Comparison of ENCODE assay signal across 14 cellular contexts in the genomic region with DNA sequence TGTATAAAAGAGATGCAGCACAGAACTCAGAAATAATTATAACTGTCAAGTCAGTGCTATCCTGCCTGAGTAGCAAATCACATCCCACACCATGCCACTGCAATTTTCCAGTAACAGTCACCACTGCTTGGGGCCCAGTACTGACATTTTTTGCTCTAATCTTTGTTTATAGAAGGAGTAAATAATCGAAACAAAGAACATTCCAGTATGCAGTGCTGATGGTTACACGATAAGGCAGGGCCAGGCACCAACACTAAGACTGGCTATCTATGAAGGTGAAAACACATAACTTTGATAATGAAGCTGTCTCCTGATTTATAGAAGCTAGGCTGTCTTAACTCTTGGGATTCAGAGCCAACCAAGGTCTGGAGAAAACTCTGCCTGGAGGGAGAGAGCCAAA.
DNase-seq lines count a peak whose midpoint lies in the region; ATAC-seq and TF ChIP-seq lines count a peak whose summit lies in the region.
"Had no signal": no experiment of that assay in that cellular context is flagged by ENCODE, and none has a peak within 500 bp of the region (broad histone marks: within the 10 kb centered on the region; RNA-seq: fewer than 3 reads in every experiment).

No MANE protein-coding gene starts in this region.

- no peaks in the 10 kb centered on the region for H3K36me3 Mint-ChIP-seq in glutamatergic neuron (ENCODE audit: unreplicated experiment)
- H3K36me3 Mint-ChIP-seq: brain had no signal

- peak; percentile 57 for ATAC-seq in SK-N-SH treated with all-trans-retinoic acid at 6 μM for 48 hours
- no peak for ATAC-seq in GM19467 (IDR thresholded peaks at IDR 0.05; ENCODE audit: unreplicated experiment)
- ATAC-seq: left ventricle myocardium superior had no signal

- H3K27me3 ChIP-seq in rectal smooth muscle tissue (ENCODE audit: control insufficient read depth, insufficient read depth, low read length): no peaks in the 10 kb centered on the region
- H3K27me3 ChIP-seq: BLaER1 treated with 17β-estradiol and CSF1 and Interleukin-3, amounts not matched to agents 10 nM and 100 nM had no signal

- CTCF ChIA-PET in GM10248 (lab: Yijun Ruan, JAX): no interaction called here

- H3K27ac Mint-ChIP-seq in glutamatergic neuron (ENCODE audit: unreplicated experiment): no peak overlapping the region
- H3K27ac Mint-ChIP-seq: progenitor cell of endocrine pancreas had no signal

- no peaks in the 10 kb centered on the region for H3K27me3 Mint-ChIP-seq in glutamatergic neuron (ENCODE audit: unreplicated experiment)

- TF ChIP-seq CTCF in fibroblast of villous mesenchyme (IDR thresholded peaks at IDR 0.05; ENCODE audit: insufficient read depth, low read depth, low read length) (no peak), GM10248 (IDR thresholded peaks at IDR 0.05; ENCODE audit: control extremely low read depth, extremely low read depth, low read depth, missing control alignments) (no peak), glutamatergic neuron (IDR thresholded peaks at IDR 0.05; ENCODE audit: partially characterized antibody, unreplicated experiment) (no peak)

- DNase-seq in EL (peak; percentile 82), fibroblast of villous mesenchyme (ENCODE audit: low read depth) (peak; percentile 82), NK-92 (lab: John Stamatoyannopoulos, UW; ENCODE audit: unreplicated experiment) (no peak), GM10248 (ENCODE audit: extremely low spot score) (no peak), glutamatergic neuron (no peak)
- DNase-seq: left ventricle myocardium superior, OCI-M1 had no signal

- POLR2A ChIA-PET in GM10248 (lab: Yijun Ruan, JAX): no interaction called here

- no peaks in the 10 kb centered on the region for H3K36me3 ChIP-seq in rectal smooth muscle tissue (ENCODE audit: control insufficient read depth, insufficient read depth, low read length)
- H3K36me3 ChIP-seq: BLaER1 treated with 17β-estradiol and CSF1 and Interleukin-3, amounts not matched to agents 10 nM and 100 nM had no signal

- H3K27ac ChIP-seq in rectal smooth muscle tissue (ENCODE audit: low read depth, low read length): peak overlapping the region; percentile 19
- H3K27ac ChIP-seq: BLaER1 treated with 17β-estradiol and CSF1 and Interleukin-3, amounts not matched to agents 10 nM and 100 nM; KMS-11 had no signal

- no peaks in the 10 kb centered on the region for H3K9me3 Mint-ChIP-seq in glutamatergic neuron (ENCODE audit: unreplicated experiment)
- H3K9me3 Mint-ChIP-seq: brain had no signal

- H3K4me1 ChIP-seq in rectal smooth muscle tissue (ENCODE audit: control insufficient read depth, insufficient read depth, low read length): peaks cover 12% of the 10 kb centered on the region

- no peak overlapping the region for H3K4me3 Mint-ChIP-seq in glutamatergic neuron (ENCODE audit: unreplicated experiment)
- H3K4me3 Mint-ChIP-seq: brain had no signal

- H3K9ac ChIP-seq in rectal smooth muscle tissue (ENCODE audit: low read length): no peak overlapping the region
- H3K9ac ChIP-seq: BLaER1 treated with 17β-estradiol and CSF1 and Interleukin-3, amounts not matched to agents 10 nM and 100 nM; KMS-11 had no signal

- no peaks in the 10 kb centered on the region for H3K4me1 Mint-ChIP-seq in glutamatergic neuron (ENCODE audit: low read depth, unreplicated experiment)

- no peak overlapping the region for H3K4me3 ChIP-seq in fibroblast of villous mesenchyme (ENCODE audit: low read depth, low read length)
- H3K4me3 ChIP-seq in rectal smooth muscle tissue (ENCODE audit: low read length): no peak overlapping the region
- H3K4me3 ChIP-seq: BLaER1 treated with 17β-estradiol and CSF1 and Interleukin-3, amounts not matched to agents 10 nM and 100 nM had no signal

TF ChIP-seq in SK-N-SH treated with all-trans-retinoic acid at 6 μM for 48 hours, 23 proteins besides CTCF, POLR2A, EP300 and RAD21:
- TF ChIP-seq ZNF8 (CRISPR knock-in tag; IDR thresholded peaks at IDR 0.05) (no peak), RARB (CRISPR knock-in tag; IDR thresholded peaks at IDR 0.05) (no peak), ESRRG (CRISPR knock-in tag; IDR thresholded peaks at IDR 0.05) (no peak), TCF4 (CRISPR knock-in tag; IDR thresholded peaks at IDR 0.05; ENCODE audit: borderline replicate concordance) (no peak), ISL1 (CRISPR knock-in tag; IDR thresholded peaks at IDR 0.05) (peak; percentile 72), GLIS3 (CRISPR knock-in tag; IDR thresholded peaks at IDR 0.05) (no peak)
- TF ChIP-seq, protein P1, sequence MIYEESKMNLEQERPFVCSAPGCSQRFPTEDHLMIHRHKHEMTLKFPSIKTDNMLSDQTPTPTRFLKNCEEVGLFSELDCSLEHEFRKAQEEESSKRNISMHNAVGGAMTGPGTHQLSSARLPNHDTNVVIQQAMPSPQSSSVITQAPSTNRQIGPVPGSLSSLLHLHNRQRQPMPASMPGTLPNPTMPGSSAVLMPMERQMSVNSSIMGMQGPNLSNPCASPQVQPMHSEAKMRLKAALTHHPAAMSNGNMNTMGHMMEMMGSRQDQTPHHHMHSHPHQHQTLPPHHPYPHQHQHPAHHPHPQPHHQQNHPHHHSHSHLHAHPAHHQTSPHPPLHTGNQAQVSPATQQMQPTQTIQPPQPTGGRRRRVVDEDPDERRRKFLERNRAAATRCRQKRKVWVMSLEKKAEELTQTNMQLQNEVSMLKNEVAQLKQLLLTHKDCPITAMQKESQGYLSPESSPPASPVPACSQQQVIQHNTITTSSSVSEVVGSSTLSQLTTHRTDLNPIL (CRISPR knock-in tag; IDR thresholded peaks at IDR 0.05; ENCODE audit: low read depth): no peak
- TF ChIP-seq, protein P2, sequence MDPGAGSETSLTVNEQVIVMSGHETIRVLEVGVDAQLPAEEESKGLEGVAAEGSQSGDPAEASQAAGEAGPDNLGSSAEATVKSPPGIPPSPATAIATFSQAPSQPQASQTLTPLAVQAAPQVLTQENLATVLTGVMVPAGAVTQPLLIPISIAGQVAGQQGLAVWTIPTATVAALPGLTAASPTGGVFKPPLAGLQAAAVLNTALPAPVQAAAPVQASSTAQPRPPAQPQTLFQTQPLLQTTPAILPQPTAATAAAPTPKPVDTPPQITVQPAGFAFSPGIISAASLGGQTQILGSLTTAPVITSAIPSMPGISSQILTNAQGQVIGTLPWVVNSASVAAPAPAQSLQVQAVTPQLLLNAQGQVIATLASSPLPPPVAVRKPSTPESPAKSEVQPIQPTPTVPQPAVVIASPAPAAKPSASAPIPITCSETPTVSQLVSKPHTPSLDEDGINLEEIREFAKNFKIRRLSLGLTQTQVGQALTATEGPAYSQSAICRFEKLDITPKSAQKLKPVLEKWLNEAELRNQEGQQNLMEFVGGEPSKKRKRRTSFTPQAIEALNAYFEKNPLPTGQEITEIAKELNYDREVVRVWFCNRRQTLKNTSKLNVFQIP (CRISPR knock-in tag; IDR thresholded peaks at IDR 0.05; ENCODE audit: borderline replicate concordance, low read depth): no peak

Comparison
In these comparisons a context has a peak if more than half of its experiments do, and no peak if none do; other contexts are left out.
1. DNase-seq: peak in EL (single experiment) and fibroblast of villous mesenchyme (single experiment); none in NK-92 (single experiment), GM10248 (single experiment) and glutamatergic neuron (single experiment).